13 cellular contexts compared by ENCODE assay signal in the genomic region with DNA sequence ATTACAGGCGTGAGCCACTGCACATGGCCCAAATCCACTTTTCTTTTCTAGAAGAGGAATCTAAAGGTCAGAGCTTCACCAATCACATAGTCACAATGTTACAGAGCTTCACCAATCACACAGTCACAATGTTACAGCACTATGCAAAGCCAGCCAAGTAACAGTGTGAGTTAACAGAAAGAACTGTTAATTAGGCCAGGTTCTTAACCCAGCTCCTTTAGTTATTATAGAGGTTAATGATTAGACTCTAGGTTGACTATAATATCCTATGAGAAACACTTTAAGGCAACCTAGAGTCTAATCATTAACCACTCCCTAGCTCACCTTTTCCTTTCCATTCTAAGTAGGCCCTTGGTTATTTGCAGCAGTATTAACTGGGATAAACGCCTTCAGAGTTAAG. TPM values are rescaled to one million over a fixed set of nuclear protein-coding genes. Genes with fewer than 3 reads are reported as not detected.
DNase-seq lines count a peak whose midpoint lies in the region; ATAC-seq and TF ChIP-seq lines count a peak whose summit lies in the region.
"Had no signal": no experiment of that assay in that cellular context is flagged by ENCODE, and none has a peak within 500 bp of the region (broad histone marks: within the 10 kb centered on the region; RNA-seq: fewer than 3 reads in every experiment).

No MANE protein-coding gene starts in this region.

- TF ChIP-seq EP300 in sigmoid colon (IDR thresholded peaks at IDR 0.05): no peak

- 83 to 91% methylated on average over 1 to 2 of the region's 2 CpGs for WGBS in esophagus squamous epithelium, 2 donors
- 47 to 74% methylated on average over 2 of the region's 2 CpGs for WGBS in sigmoid colon, 2 donors

- TF ChIP-seq POLR2A in esophagus squamous epithelium (IDR thresholded peaks at IDR 0.05) (no peak), sigmoid colon (IDR thresholded peaks at IDR 0.05) (no peak)

- H3K9me3 ChIP-seq in esophagus squamous epithelium: no peaks in the 10 kb centered on the region
- H3K9me3 ChIP-seq in sigmoid colon: no peaks in the 10 kb centered on the region
- H3K9me3 ChIP-seq: SJCRH30 had no signal

- no peak for TF ChIP-seq CTCF in 22Rv1 (IDR thresholded peaks at IDR 0.05)
- no peak for TF ChIP-seq CTCF in esophagus squamous epithelium (IDR thresholded peaks at IDR 0.05)
- no peak for TF ChIP-seq CTCF in sigmoid colon (IDR thresholded peaks at IDR 0.05)

- H3K36me3 ChIP-seq in esophagus squamous epithelium: peaks cover 0 to 99% (median 25%) of the 10 kb centered on the region in 3 donors
- peaks cover 7 to 77% (median 34%) of the 10 kb centered on the region in 4 donors for H3K36me3 ChIP-seq in sigmoid colon

- intact Hi-C loops in esophagus squamous epithelium (cut with DNase I) (no loop called here), sigmoid colon (cut with DNase I) (no loop called here)

- H3K27me3 ChIP-seq in esophagus squamous epithelium (no peaks in the 10 kb centered on the region), sigmoid colon (no peaks in the 10 kb centered on the region)
- H3K27me3 ChIP-seq: SJCRH30 had no signal

- no peaks in the 10 kb centered on the region for H3K4me1 ChIP-seq in esophagus squamous epithelium
- no peaks in the 10 kb centered on the region for H3K4me1 ChIP-seq in sigmoid colon
- H3K4me1 ChIP-seq: SJCRH30 had no signal

- peak; percentile 93 for DNase-seq in kidney tubule cell (ENCODE audit: low spot score)
- DNase-seq in LoVo (ENCODE audit: low spot score): no peak
- DNase-seq in esophagus squamous epithelium (lab: John Stamatoyannopoulos, UW): no peak
- DNase-seq in sigmoid colon: no peak
- DNase-seq: NCI-H1092 treated with DMSO at 0.1 percent for 48 hours, NCI-H526, SJCRH30 had no signal

- ATAC-seq in GM19397 (IDR thresholded peaks at IDR 0.05; ENCODE audit: unreplicated experiment) (peak; percentile 52), HG03342 (IDR thresholded peaks at IDR 0.05; ENCODE audit: unreplicated experiment) (peak; percentile 76), HG02840 (IDR thresholded peaks at IDR 0.05; ENCODE audit: low FRiP score, unreplicated experiment) (no peak)
- ATAC-seq: activated CD4-positive, CD25-positive, alpha-beta regulatory T cell treated with anti-CD3 and anti-CD28 coated beads, Interleukin-2, amount 50 U/mL, for 24 hours had no signal

- H3K27ac ChIP-seq in 22Rv1: peak overlapping the region; percentile 76
- H3K27ac ChIP-seq in esophagus squamous epithelium: no peak overlapping the region
- no peak overlapping the region for H3K27ac ChIP-seq in sigmoid colon
- H3K27ac ChIP-seq: SJCRH30, skin epidermis had no signal

- H3K4me3 ChIP-seq in esophagus squamous epithelium (no peak overlapping the region), sigmoid colon (no peak overlapping the region)
- H3K4me3 ChIP-seq: SJCRH30, skin epidermis had no signal

RNA-seq across cellular contexts. Expression of a gene that starts 54.0 kb away (rescaled TPM):
- total RNA-seq in esophagus squamous epithelium (10 to 100 TPM; 36.6 to 59.3 (median 49.3) TPM), sigmoid colon (10 to 100 TPM; 67.9 to 84.9 (median 79.7) TPM)
- 10 to 100 TPM; 22.2 to 27.9 (median 25.8) TPM for polyA plus RNA-seq in sigmoid colon
